31 cellular contexts compared by ENCODE assay signal in genomic region chr5:139817970-139818369, GRCh38.
"Had no signal": no experiment of that assay in that cellular context is flagged by ENCODE, and none has a peak within 500 bp of the region (broad histone marks: within the 10 kb centered on the region; RNA-seq: fewer than 3 reads in every experiment).

No MANE protein-coding gene starts in this region.

- H3K36me3 Mint-ChIP-seq: type B pancreatic cell had no signal

- H3K4me3 Mint-ChIP-seq: naive B cell; naive thymus-derived CD8-positive, alpha-beta T cell; nephron progenitor cell; neural crest cell; stimulated activated memory B cell treated with anti-CD40 and anti-IgM and Interleukin-4, amounts not matched to agents 10 μg/mL and 1 μg/mL and 100 μg/mL, for 72 hours; stimulated activated naive CD8-positive, alpha-beta T cell treated with anti-CD3 and anti-CD28 coated beads, Interleukin-15, amount 100 ng/mL, for 72 hours; type B pancreatic cell had no signal

- DNase-seq: naive B cell; nephron progenitor cell; nucleus accumbens; right cardiac atrium; right lobe of liver; spleen; stimulated activated CD4-positive, alpha-beta T cell treated with anti-CD3 and anti-CD28 coated beads, Interleukin-12 subunit alpha, Interleukin-12 subunit beta, amount 100 ng/mL, for 4 hours; stimulated activated CD4-positive, alpha-beta T cell treated with anti-CD3 and anti-CD28 coated beads, Interleukin-1b, Interleukin-23, amount 100 ng/mL, for 48 hours; stimulated activated CD4-positive, alpha-beta T cell treated with anti-CD3 and anti-CD28 coated beads, Interleukin-4, amount 100 ng/mL, for 1 hour; stimulated activated CD4-positive, alpha-beta T cell treated with anti-CD3 and anti-CD28 coated beads, Interleukin-4, amount 100 ng/mL, for 4 hours; stimulated activated CD8-positive, alpha-beta memory T cell treated with anti-CD3 and anti-CD28 coated beads, Interleukin-4, amount 100 ng/mL, for 48 hours; stimulated activated naive CD4-positive, alpha-beta T cell; stimulated activated naive CD8-positive, alpha-beta T cell treated with anti-CD3 and anti-CD28 coated beads, Interleukin-15, amount 100 ng/mL, for 72 hours; stimulated activated naive CD8-positive, alpha-beta T cell treated with anti-CD3 and anti-CD28 coated beads, Interleukin-15, Interleukin-2, amounts not matched to agents 100 U/mL and 50 U/mL, for 24 hours; substantia nigra; testis; transverse colon had no signal

- H3K79me2 ChIP-seq: parathyroid adenoma had no signal

- H3K27me3 ChIP-seq: ovary, right lobe of liver, spleen, suprapubic skin, testis, tibial artery, transverse colon, vagina had no signal

- H3K4me3 ChIP-seq: ovary, psoas muscle, right lobe of liver, skin epidermis, smooth muscle cell, spleen, suprapubic skin, testis, tibial artery, transverse colon, vagina had no signal

- H3K27ac ChIP-seq: neutrophil, ovary, parathyroid adenoma, psoas muscle, right lobe of liver, skin epidermis, spleen, suprapubic skin, testis, tibial artery, transverse colon, vagina had no signal

- H3K4me1 ChIP-seq: parathyroid adenoma, psoas muscle, right lobe of liver, spleen, suprapubic skin, testis, tibial artery, transverse colon, vagina had no signal

- H3K9me3 ChIP-seq: neutrophil, ovary, psoas muscle, right lobe of liver, suprapubic skin, testis, transverse colon, vagina had no signal

- H3K4me2 ChIP-seq: smooth muscle cell had no signal

- H3K4me1 Mint-ChIP-seq: naive B cell; naive thymus-derived CD8-positive, alpha-beta T cell; nephron progenitor cell; neural crest cell; stimulated activated memory B cell treated with anti-CD40 and anti-IgM and Interleukin-4, amounts not matched to agents 10 μg/mL and 1 μg/mL and 100 μg/mL, for 72 hours; stimulated activated naive CD8-positive, alpha-beta T cell treated with anti-CD3 and anti-CD28 coated beads, Interleukin-15, amount 100 ng/mL, for 72 hours had no signal

- H3K27ac Mint-ChIP-seq: naive B cell; naive thymus-derived CD8-positive, alpha-beta T cell; nephron progenitor cell; progenitor cell of endocrine pancreas; stimulated activated memory B cell treated with anti-CD40 and anti-IgM and Interleukin-4, amounts not matched to agents 10 μg/mL and 1 μg/mL and 100 μg/mL, for 72 hours; stimulated activated naive CD8-positive, alpha-beta T cell treated with anti-CD3 and anti-CD28 coated beads, Interleukin-15, amount 100 ng/mL, for 72 hours; type B pancreatic cell had no signal

- ATAC-seq: naive thymus-derived CD8-positive, alpha-beta T cell; psoas muscle; right cardiac atrium; right lobe of liver; stimulated activated memory B cell treated with anti-CD40 and anti-IgM and Interleukin-4, amounts not matched to agents 10 μg/mL and 1 μg/mL and 100 μg/mL, for 72 hours; stimulated activated naive CD8-positive, alpha-beta T cell treated with anti-CD3 and anti-CD28 coated beads, Interleukin-15, amount 100 ng/mL, for 72 hours; stimulated activated naive CD8-positive, alpha-beta T cell treated with anti-CD3 and anti-CD28 coated beads, Interleukin-15, Interleukin-2, amounts not matched to agents 100 U/mL and 50 U/mL, for 24 hours had no signal

- H3K36me3 ChIP-seq: neutrophil, ovary, right lobe of liver, spleen, suprapubic skin, transverse colon, vagina had no signal

- H3K27me3 Mint-ChIP-seq: stimulated activated naive CD8-positive, alpha-beta T cell treated with anti-CD3 and anti-CD28 coated beads, Interleukin-15, amount 100 ng/mL, for 72 hours had no signal

- H2AFZ ChIP-seq: parathyroid adenoma had no signal
